ENCODE assay signal across 10 cellular contexts in the genomic region with DNA sequence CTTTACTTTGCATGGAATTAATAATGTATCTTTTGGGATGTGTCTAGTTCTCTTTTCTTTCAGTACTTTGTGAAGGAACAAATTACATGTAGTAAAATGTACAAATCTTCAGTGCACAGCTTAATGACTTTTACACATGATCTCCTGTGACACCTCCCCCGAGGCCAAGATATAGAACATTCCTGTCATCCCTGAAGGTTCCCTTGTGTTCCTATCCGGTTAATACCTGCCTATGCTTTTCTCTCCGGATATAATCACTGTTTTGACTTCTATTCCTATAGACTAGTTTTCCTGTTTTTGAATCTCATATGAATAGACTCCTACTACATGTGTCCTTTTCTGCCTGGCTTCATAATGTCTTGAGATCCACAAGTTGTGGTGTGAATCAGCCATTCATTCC. TPM values are rescaled to one million over a fixed set of nuclear protein-coding genes. Genes with fewer than 3 reads are reported as not detected.
"Had no signal": no experiment of that assay in that cellular context is flagged by ENCODE, and none has a peak within 500 bp of the region (broad histone marks: within the 10 kb centered on the region; RNA-seq: fewer than 3 reads in every experiment).

No MANE protein-coding gene starts in this region.

- H3K4me3 ChIP-seq: K562 had no signal

- H3K27ac Mint-ChIP-seq: IgD-negative memory B cell had no signal

- H3K9ac ChIP-seq: KMS-11 had no signal

- FAIRE-seq: HepG2, HTR-8/SVneo, K562 had no signal

- H3K36me3 Mint-ChIP-seq: IgD-negative memory B cell had no signal

- H3K4me3 Mint-ChIP-seq: IgD-negative memory B cell had no signal

- H3K27ac ChIP-seq: HL-60, KMS-11 had no signal

- H3K4me1 Mint-ChIP-seq: IgD-negative memory B cell had no signal

- H3K4me2 ChIP-seq: KMS-11 had no signal

- DNase-seq: IMR-90, KBM-7, KG1 had no signal

- ATAC-seq: HepG2, K562 had no signal

RNA-seq across cellular contexts. Expression of a gene that starts 21.5 kb away (rescaled TPM):
- total RNA-seq: HT-29 had no signal
- polyA plus RNA-seq: IgD-negative memory B cell had no signal
